15 cellular contexts compared by ENCODE assay signal in genomic region chrY:7448691-7449090, GRCh38.
"Had no signal": no experiment of that assay in that cellular context is flagged by ENCODE, and none has a peak within 500 bp of the region (broad histone marks: within the 10 kb centered on the region; RNA-seq: fewer than 3 reads in every experiment).

No MANE protein-coding gene starts in this region.

- H3K9me3 ChIP-seq: gastroesophageal sphincter, mucosa of descending colon, right atrium auricular region, thyroid gland had no signal

- H3K4me2 ChIP-seq: smooth muscle cell had no signal

- DNase-seq: dorsolateral prefrontal cortex; effector CD8-positive, alpha-beta T cell; glutamatergic neuron; islet precursor cell; mammary epithelial cell; natural killer cell; posterior cingulate gyrus; stimulated activated CD4-positive, alpha-beta T cell treated with anti-CD3 and anti-CD28 coated beads, Interleukin-2, amount 100 ng/mL, for 48 hours; stimulated activated naive CD4-positive, alpha-beta T cell treated with Interleukin-2 at 50 U/mL for 16 hours; thyroid gland had no signal

- H3K27ac ChIP-seq: coronary artery, dorsolateral prefrontal cortex, gastroesophageal sphincter, right atrium auricular region, thyroid gland had no signal

- H3K4me3 ChIP-seq: coronary artery, dorsolateral prefrontal cortex, gastroesophageal sphincter, mucosa of descending colon, right atrium auricular region, smooth muscle cell, thyroid gland had no signal

- H3K4me1 ChIP-seq: gastroesophageal sphincter, right atrium auricular region, thyroid gland had no signal

- H3K36me3 ChIP-seq: gastroesophageal sphincter, right atrium auricular region, thyroid gland had no signal

- H3K27me3 ChIP-seq: dorsolateral prefrontal cortex, gastroesophageal sphincter, right atrium auricular region, thyroid gland had no signal
